Comparison of ENCODE assay signal across 8 cellular contexts in the genomic region with DNA sequence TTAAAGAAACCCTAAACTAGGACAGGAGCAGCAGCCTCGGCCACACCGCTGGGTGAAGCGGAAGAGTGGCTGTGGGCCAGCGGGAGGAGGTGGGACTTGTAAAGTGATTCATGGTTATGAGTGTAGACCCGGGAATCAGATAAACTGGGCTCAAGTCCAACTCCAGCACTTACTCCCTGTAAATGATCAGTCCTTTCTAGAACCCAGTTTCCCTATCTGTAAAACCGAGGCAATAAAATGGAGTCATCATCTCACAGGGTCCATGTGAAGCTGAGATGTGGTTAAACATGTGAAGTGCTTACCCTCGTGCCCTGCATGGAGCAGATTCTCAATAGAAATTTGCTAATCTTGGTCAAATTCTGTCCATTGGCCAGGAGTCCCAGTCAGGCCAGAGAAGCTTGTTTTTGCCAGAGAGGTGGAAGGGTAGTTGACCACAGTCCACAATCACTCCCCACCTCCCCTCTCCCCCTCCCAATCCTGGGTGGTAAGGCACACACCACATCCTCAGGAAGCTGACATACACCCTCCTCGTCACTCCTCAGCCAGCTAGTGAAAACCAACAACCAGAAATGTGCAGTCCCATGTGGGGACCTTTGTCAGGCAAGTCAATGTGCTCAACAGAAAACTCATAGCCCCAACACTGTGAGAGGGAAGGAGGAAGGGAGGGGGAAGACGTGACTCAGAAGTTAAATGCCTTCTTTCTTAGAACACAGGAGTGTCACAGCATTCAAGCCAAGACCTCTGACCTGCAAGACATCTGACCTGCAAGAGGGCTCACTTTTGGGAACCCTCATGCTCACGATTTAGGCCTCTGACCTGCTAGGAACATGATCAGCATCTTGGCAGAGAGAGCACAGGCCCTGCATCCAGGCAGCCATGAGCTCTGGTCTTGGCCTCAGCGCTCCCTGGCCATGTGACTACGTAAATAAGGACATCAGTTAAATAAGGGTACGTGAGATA.
A peak's percentile ranks its signal among the peaks of the same experiment; 100 is the strongest.
DNase-seq lines count a peak whose midpoint lies in the region; ATAC-seq and TF ChIP-seq lines count a peak whose summit lies in the region.

No MANE protein-coding gene starts in this region.

- H3K27ac Mint-ChIP-seq in activated naive CD4-positive, alpha-beta T cell treated with anti-CD3 and anti-CD28 coated beads, Interleukin-2, amount 10 ng/mL, durations not matched to agents 7 days and 5 days = peak overlapping the region; percentile 87
- no peak overlapping the region for H3K27ac Mint-ChIP-seq in WTC11

- intact Hi-C loops in mucosa of descending colon (cut with DNase I, micrococcal nuclease) = no loop called here

- DNase-seq in AG08396 (ENCODE audit: low spot score) = peak; percentile 82
- DNase-seq in MV-4-11 (lab: John Stamatoyannopoulos, UW) = peak; percentile 54
- peak; percentile 85 for DNase-seq in activated naive CD4-positive, alpha-beta T cell treated with anti-CD3 and anti-CD28 coated beads, Interleukin-2, amount 10 ng/mL, durations not matched to agents 7 days and 5 days
- peak; percentile 76 to 77 (median 77) for DNase-seq in mucosa of descending colon
- no peak for DNase-seq in C1 segment of cervical spinal cord (lab: John Stamatoyannopoulos, UW)
- no peak for DNase-seq in WTC11 (ENCODE audit: low spot score)
- DNase-seq in NCI-H774 (lab: John Stamatoyannopoulos, UW) = no peak

- peaks cover 4% of the 10 kb centered on the region for H3K4me1 ChIP-seq in mucosa of descending colon (ENCODE audit: low read depth)

- peaks cover 37% of the 10 kb centered on the region for H3K36me3 Mint-ChIP-seq in activated naive CD4-positive, alpha-beta T cell treated with anti-CD3 and anti-CD28 coated beads, Interleukin-2, amount 10 ng/mL, durations not matched to agents 7 days and 5 days
- H3K36me3 Mint-ChIP-seq in WTC11 = no peaks in the 10 kb centered on the region

- H3K4me3 ChIP-seq in mucosa of descending colon = no peak overlapping the region

- no peaks in the 10 kb centered on the region for H3K27me3 Mint-ChIP-seq in activated naive CD4-positive, alpha-beta T cell treated with anti-CD3 and anti-CD28 coated beads, Interleukin-2, amount 10 ng/mL, durations not matched to agents 7 days and 5 days
- H3K27me3 Mint-ChIP-seq in WTC11 (ENCODE audit: low read depth) = peaks cover 3% of the 10 kb centered on the region; the same call in 1 of the 2 replicates

- peaks cover 99% of the 10 kb centered on the region for H3K4me1 Mint-ChIP-seq in activated naive CD4-positive, alpha-beta T cell treated with anti-CD3 and anti-CD28 coated beads, Interleukin-2, amount 10 ng/mL, durations not matched to agents 7 days and 5 days
- no peaks in the 10 kb centered on the region for H3K4me1 Mint-ChIP-seq in WTC11

- TF ChIP-seq CTCF in mucosa of descending colon (IDR thresholded peaks at IDR 0.05) (no peak), WTC11 (IDR thresholded peaks at IDR 0.05) (no peak)

- peaks cover 11% of the 10 kb centered on the region for H3K9me3 Mint-ChIP-seq in activated naive CD4-positive, alpha-beta T cell treated with anti-CD3 and anti-CD28 coated beads, Interleukin-2, amount 10 ng/mL, durations not matched to agents 7 days and 5 days
- no peaks in the 10 kb centered on the region for H3K9me3 Mint-ChIP-seq in WTC11

- peak; percentile 91 for ATAC-seq in mucosa of descending colon
- no peak for ATAC-seq in HG02642 (IDR thresholded peaks at IDR 0.05; ENCODE audit: poor library complexity, unreplicated experiment)
- no peak for ATAC-seq in WTC11

- H3K36me3 ChIP-seq in mucosa of descending colon (ENCODE audit: low read depth) = no peaks in the 10 kb centered on the region

- H3K4me3 Mint-ChIP-seq in activated naive CD4-positive, alpha-beta T cell treated with anti-CD3 and anti-CD28 coated beads, Interleukin-2, amount 10 ng/mL, durations not matched to agents 7 days and 5 days = no peak overlapping the region
- no peak overlapping the region for H3K4me3 Mint-ChIP-seq in WTC11

- CTCF ChIA-PET in activated naive CD4-positive, alpha-beta T cell treated with anti-CD3 and anti-CD28 coated beads, Interleukin-2, amount 10 ng/mL, durations not matched to agents 7 days and 5 days (lab: Charles Lee) = interaction anchor here (0.7 to 1.8 kb wide), 9 partner anchors 11 to 150 kb away, joined by 3 to 9 read pairs (median 4); no protein-coding TSS in a partner anchor
- CTCF ChIA-PET in WTC11 (lab: Charles Lee) = no interaction called here

- no peaks in the 10 kb centered on the region for H3K9me3 ChIP-seq in mucosa of descending colon

- POLR2A ChIA-PET in WTC11 (lab: Charles Lee) = no interaction called here

TF ChIP-seq in WTC11, 78 proteins besides CTCF, POLR2A, EP300 and RAD21:
- TF ChIP-seq ZNF512 (CRISPR knock-in tag; IDR thresholded peaks at IDR 0.05; ENCODE audit: borderline replicate concordance) = no peak
- no peak for TF ChIP-seq SOX15 (CRISPR knock-in tag; IDR thresholded peaks at IDR 0.05)
- TF ChIP-seq, protein P1, sequence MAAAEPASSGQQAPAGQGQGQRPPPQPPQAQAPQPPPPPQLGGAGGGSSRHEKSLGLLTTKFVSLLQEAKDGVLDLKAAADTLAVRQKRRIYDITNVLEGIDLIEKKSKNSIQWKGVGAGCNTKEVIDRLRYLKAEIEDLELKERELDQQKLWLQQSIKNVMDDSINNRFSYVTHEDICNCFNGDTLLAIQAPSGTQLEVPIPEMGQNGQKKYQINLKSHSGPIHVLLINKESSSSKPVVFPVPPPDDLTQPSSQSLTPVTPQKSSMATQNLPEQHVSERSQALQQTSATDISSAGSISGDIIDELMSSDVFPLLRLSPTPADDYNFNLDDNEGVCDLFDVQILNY (CRISPR knock-in tag; IDR thresholded peaks at IDR 0.05) = no peak
- TF ChIP-seq ATF1 (CRISPR knock-in tag; IDR thresholded peaks at IDR 0.05) = no peak
- no peak for TF ChIP-seq MYBL2 (CRISPR knock-in tag; IDR thresholded peaks at IDR 0.05)

Comparison
In these comparisons a context has a peak if more than half of its experiments do, and no peak if none do; other contexts are left out.
1. DNase-seq: peak in AG08396 (single experiment), MV-4-11 (single experiment), activated naive CD4-positive, alpha-beta T cell treated with anti-CD3 and anti-CD28 coated beads, Interleukin-2, amount 10 ng/mL, durations not matched to agents 7 days and 5 days (single experiment) and mucosa of descending colon (3 of 3); none in C1 segment of cervical spinal cord (0 of 14), WTC11 (single experiment) and NCI-H774 (single experiment).